ENCODE assay signal across 29 cellular contexts in genomic region chr1:17404034-17404671, GRCh38. TPM values are rescaled to one million over a fixed set of nuclear protein-coding genes. Genes with fewer than 3 reads are reported as not detected.
"Had no signal": no experiment of that assay in that cellular context is flagged by ENCODE, and none has a peak within 500 bp of the region (broad histone marks: within the 10 kb centered on the region; RNA-seq: fewer than 3 reads in every experiment).

No MANE protein-coding gene starts in this region.

- H3K9me3 Mint-ChIP-seq: activated CD4-positive, alpha-beta T cell treated with anti-CD3 and anti-CD28 coated beads, Interleukin-2, amount 10 ng/mL, durations not matched to agents 7 days and 5 days; activated CD8-positive, alpha-beta T cell treated with anti-CD3 and anti-CD28 coated beads for 36 hours; activated T-helper 17 cell treated with anti-CD3 and anti-CD28 coated beads, Interleukin-2, amount 50 U/mL, for 72 hours; immature natural killer cell; natural killer cell; stimulated activated naive CD8-positive, alpha-beta T cell treated with anti-CD3 and anti-CD28 coated beads, Interleukin-15, amount 100 ng/mL, for 72 hours had no signal

- H3K9ac ChIP-seq: parathyroid adenoma had no signal

- H2AFZ ChIP-seq: parathyroid adenoma had no signal

- H3K27me3 Mint-ChIP-seq: activated CD4-positive, alpha-beta T cell treated with anti-CD3 and anti-CD28 coated beads, Interleukin-2, amount 10 ng/mL, durations not matched to agents 7 days and 5 days; activated CD8-positive, alpha-beta T cell treated with anti-CD3 and anti-CD28 coated beads for 36 hours; activated naive CD8-positive, alpha-beta T cell; activated T-helper 17 cell treated with anti-CD3 and anti-CD28 coated beads, Interleukin-2, amount 50 U/mL, for 72 hours; stimulated activated naive CD8-positive, alpha-beta T cell treated with anti-CD3 and anti-CD28 coated beads, Interleukin-15, amount 100 ng/mL, for 72 hours had no signal

- H3K4me1 ChIP-seq: adrenal gland, ascending aorta, left ventricle myocardium inferior, parathyroid adenoma, tibial artery had no signal

- H3K27ac ChIP-seq: adrenal gland, ascending aorta, brain microvascular endothelial cell, left ventricle myocardium inferior, parathyroid adenoma, tibial artery, VCaP had no signal

- H3K27me3 ChIP-seq: adrenal gland, ascending aorta, brain microvascular endothelial cell, tibial artery had no signal

- H3K9me3 ChIP-seq: adrenal gland, ascending aorta, left ventricle myocardium inferior, tibial artery had no signal

- H3K4me3 ChIP-seq: adrenal gland, ascending aorta, left ventricle myocardium inferior, tibial artery had no signal

- H3K4me3 Mint-ChIP-seq: activated CD4-positive, alpha-beta T cell treated with anti-CD3 and anti-CD28 coated beads, Interleukin-2, amount 10 ng/mL, durations not matched to agents 7 days and 5 days; activated CD8-positive, alpha-beta T cell treated with anti-CD3 and anti-CD28 coated beads for 36 hours; activated naive CD8-positive, alpha-beta T cell; activated T-helper 17 cell treated with anti-CD3 and anti-CD28 coated beads, Interleukin-2, amount 50 U/mL, for 72 hours; immature natural killer cell; natural killer cell; stimulated activated naive CD8-positive, alpha-beta T cell treated with anti-CD3 and anti-CD28 coated beads, Interleukin-15, amount 100 ng/mL, for 72 hours had no signal

- H3K36me3 Mint-ChIP-seq: activated naive CD8-positive, alpha-beta T cell had no signal

- ATAC-seq: activated CD8-positive, alpha-beta T cell treated with anti-CD3 and anti-CD28 coated beads for 36 hours; activated T-helper 17 cell treated with anti-CD3 and anti-CD28 coated beads, Interleukin-2, amount 50 U/mL, for 72 hours; esophagus mucosa; natural killer cell; right cardiac atrium had no signal

- H3K27ac Mint-ChIP-seq: activated CD4-positive, alpha-beta T cell treated with anti-CD3 and anti-CD28 coated beads, Interleukin-2, amount 10 ng/mL, durations not matched to agents 7 days and 5 days; activated CD8-positive, alpha-beta T cell treated with anti-CD3 and anti-CD28 coated beads for 36 hours; activated naive CD8-positive, alpha-beta T cell; activated T-helper 17 cell treated with anti-CD3 and anti-CD28 coated beads, Interleukin-2, amount 50 U/mL, for 72 hours; immature natural killer cell; natural killer cell had no signal

- H3K79me2 ChIP-seq: parathyroid adenoma had no signal

- H3K4me1 Mint-ChIP-seq: activated CD4-positive, alpha-beta T cell treated with anti-CD3 and anti-CD28 coated beads, Interleukin-2, amount 10 ng/mL, durations not matched to agents 7 days and 5 days; activated T-helper 17 cell treated with anti-CD3 and anti-CD28 coated beads, Interleukin-2, amount 50 U/mL, for 72 hours had no signal

- DNase-seq: activated CD4-positive, alpha-beta T cell treated with anti-CD3 and anti-CD28 coated beads, Interleukin-2, amount 10 ng/mL, durations not matched to agents 7 days and 5 days; activated CD4-positive, CD25-positive, alpha-beta regulatory T cell treated with anti-CD3 and anti-CD28 coated beads, Interleukin-2, amount 50 U/mL, for 72 hours; activated CD8-positive, alpha-beta T cell treated with anti-CD3 and anti-CD28 coated beads for 36 hours; adrenal gland; brain microvascular endothelial cell; central memory CD4-positive, alpha-beta T cell; effector memory CD4-positive, alpha-beta T cell; foreskin melanocyte; immature natural killer cell; left ventricle myocardium inferior; midbrain; natural killer cell; right cardiac atrium; stimulated activated CD4-positive, alpha-beta T cell treated with anti-CD3 and anti-CD28 coated beads, Interleukin-12 subunit alpha, Interleukin-12 subunit beta, amount 100 ng/mL, for 4 hours; stimulated activated naive CD8-positive, alpha-beta T cell treated with anti-CD3 and anti-CD28 coated beads, Interleukin-15, amount 100 ng/mL, for 72 hours; tibial artery had no signal

RNA-seq across cellular contexts. Expression of gene PADI6, which starts 32.2 kb away (rescaled TPM):
- total RNA-seq: activated CD8-positive, alpha-beta T cell treated with anti-CD3 and anti-CD28 coated beads for 36 hours; activated T-helper 17 cell treated with anti-CD3 and anti-CD28 coated beads, Interleukin-2, amount 50 U/mL, for 72 hours; adrenal gland; ascending aorta; dermis microvascular lymphatic vessel endothelial cell; endothelial cell of umbilical vein; esophagus mucosa; kidney epithelial cell; left ventricle myocardium inferior; lung microvascular endothelial cell; natural killer cell; pulmonary artery endothelial cell; right cardiac atrium; skeletal muscle tissue; T-helper 2 cell treated with Interferon-gamma antibody and Interleukin-4, amounts not matched to agents 100 ng/mL and 5 ng/mL, for 36 hours had no signal
- polyA plus RNA-seq: adrenal gland, endothelial cell of umbilical vein, right cardiac atrium had no signal
